In genomic region chr13:46797468-46798237, GRCh38 we compare ENCODE assay signal across 8 cellular contexts. TPM values are rescaled to one million over a fixed set of nuclear protein-coding genes. Genes with fewer than 3 reads are reported as not detected.
DNase-seq lines count a peak whose midpoint lies in the region; ATAC-seq and TF ChIP-seq lines count a peak whose summit lies in the region.

No MANE protein-coding gene starts in this region.

- peaks cover 26% of the 10 kb centered on the region for H3K4me1 ChIP-seq in mononuclear cell (ENCODE audit: insufficient read depth, low read length)

- H3K9me3 ChIP-seq in MG63 (no peaks in the 10 kb centered on the region), mononuclear cell (ENCODE audit: low read depth, low read length) (no peaks in the 10 kb centered on the region)

- CTCF ChIA-PET in BJ (lab: Yijun Ruan, JAX), result interaction anchor here (0.6 kb wide), 1 partner anchor 925 kb away, joined by 3 read pairs; no protein-coding TSS in a partner anchor

- POLR2A ChIA-PET in BJ (lab: Charles Lee), result no interaction called here

- DNase-seq in BJ (ENCODE audit: low read depth), result no peak
- DNase-seq in MG63, result no peak
- no peak for DNase-seq in caudate nucleus (lab: John Stamatoyannopoulos, UW)
- DNase-seq in NCI-H774 (lab: John Stamatoyannopoulos, UW), result no peak
- DNase-seq in HuH-7 (ENCODE audit: low spot score), result no peak
- DNase-seq in NCI-H748 (lab: John Stamatoyannopoulos, UW; ENCODE audit: unreplicated experiment), result no peak

- no peak for ATAC-seq in GM18861 (IDR thresholded peaks at IDR 0.05; ENCODE audit: unreplicated experiment)

- H3K27me3 ChIP-seq in BJ (ENCODE audit: control insufficient read depth, insufficient read depth, low read length) (no peaks in the 10 kb centered on the region), MG63 (no peaks in the 10 kb centered on the region), mononuclear cell (ENCODE audit: insufficient read depth, low read length) (no peaks in the 10 kb centered on the region)

- no peaks in the 10 kb centered on the region for H3K36me3 ChIP-seq in BJ (ENCODE audit: control insufficient read depth, insufficient read depth, low read length)
- H3K36me3 ChIP-seq in MG63, result peaks cover 9% of the 10 kb centered on the region; the same call in 1 of the 2 replicates

- H3K4me3 ChIP-seq in BJ (ENCODE audit: low read depth, low read length) (peak overlapping the region; percentile 85), MG63 (peak overlapping the region; percentile 87), mononuclear cell (ENCODE audit: low read length) (peak overlapping the region; percentile 88)

- TF ChIP-seq CTCF in BJ (IDR thresholded peaks at IDR 0.05; ENCODE audit: insufficient read depth, low read depth, low read length), result no peak

- peak overlapping the region; percentile 86 for H3K27ac ChIP-seq in caudate nucleus (ENCODE audit: low read depth, low read length)

RNA-seq across cellular contexts. Expression of gene ESD, which starts 0.7 kb away (rescaled TPM):
- 95.7 and 187 TPM in 2 replicates for polyA plus RNA-seq in BJ (2011; rRNA removed)
- polyA minus RNA-seq in BJ (2011; rRNA and poly(A)+ RNA removed), result 28.6 and 34.7 TPM in 2 replicates
- total RNA-seq in MG63 (2014; rRNA removed; shearing (Covaris generic); ENCODE audit: low replicate concordance), result 161 and 225 TPM in 2 replicates
- 58.7 TPM for total RNA-seq in mononuclear cell
